ENCODE assay signal across 8 cellular contexts in the genomic region with DNA sequence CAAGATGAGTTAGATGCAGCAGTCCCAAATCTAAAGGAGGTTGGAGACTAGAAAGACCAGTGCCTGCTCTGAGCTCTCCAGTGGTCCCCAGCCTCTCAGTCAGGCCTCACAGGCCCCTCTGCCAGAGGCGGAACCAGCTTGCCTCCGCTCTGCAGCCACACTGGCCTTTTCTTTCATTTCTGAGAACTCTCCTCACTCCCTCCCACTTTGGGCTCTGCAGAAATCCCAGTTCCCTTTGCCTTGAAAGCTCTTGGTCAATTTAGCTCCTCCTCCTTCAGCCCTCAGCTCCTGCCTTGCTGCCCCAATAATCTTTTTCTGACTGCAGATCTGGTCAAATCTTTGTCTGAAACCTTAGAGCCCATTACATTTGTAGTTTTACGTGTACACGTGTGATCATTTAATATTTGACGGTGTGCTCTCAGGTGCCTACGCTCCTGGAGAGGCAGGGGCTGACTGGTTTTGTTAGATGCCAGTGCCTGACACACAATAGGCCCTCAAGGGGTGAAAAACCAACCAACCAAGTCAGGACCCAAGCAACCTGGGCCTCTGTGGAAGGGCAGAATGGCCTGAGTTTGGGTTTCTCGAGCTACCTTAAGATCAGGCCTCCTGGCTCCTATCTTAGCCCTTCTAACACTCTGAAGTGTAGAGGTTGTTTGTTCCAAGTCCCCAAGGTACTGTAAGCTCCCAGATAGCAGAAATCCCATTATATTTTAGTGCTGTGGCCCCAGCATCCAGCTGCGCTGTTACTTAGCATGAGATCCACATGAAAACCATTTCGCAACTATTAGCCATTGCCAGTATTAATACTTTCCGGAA. TPM values are rescaled to one million over a fixed set of nuclear protein-coding genes. Genes with fewer than 3 reads are reported as not detected.
DNase-seq lines count a peak whose midpoint lies in the region; ATAC-seq and TF ChIP-seq lines count a peak whose summit lies in the region.

No MANE protein-coding gene starts in this region.

- H3F3A ChIP-seq in SU-DHL-6 (ENCODE audit: insufficient read depth), result no peaks in the 10 kb centered on the region

- intact Hi-C loops in activated CD4-positive, alpha-beta T cell treated with anti-CD3 and anti-CD28 coated beads for 36 hours (cut with DNase I, micrococcal nuclease), result loop anchor here (1.0 to 5.0 kb wide), 7 partner anchors 66 to 1841 kb away; a partner anchor contains a TSS

- no peaks in the 10 kb centered on the region for H3K9me3 Mint-ChIP-seq in activated CD4-positive, alpha-beta T cell treated with anti-CD3 and anti-CD28 coated beads for 36 hours (ENCODE audit: low read depth)
- no peaks in the 10 kb centered on the region for H3K9me3 Mint-ChIP-seq in neural crest cell

- peaks cover 33% of the 10 kb centered on the region for H3K79me2 ChIP-seq in SU-DHL-6 (ENCODE audit: insufficient read depth, low read length)

- ATAC-seq in activated CD4-positive, alpha-beta T cell treated with anti-CD3 and anti-CD28 coated beads for 36 hours, result no peak

- H3K9ac ChIP-seq in SU-DHL-6 (ENCODE audit: low read length), result no peak overlapping the region

- H3K9me2 ChIP-seq in SU-DHL-6 (replicated peaks; ENCODE audit: insufficient read depth, low read length), result no peaks in the 10 kb centered on the region

- H4K20me1 ChIP-seq in SU-DHL-6 (ENCODE audit: low read depth, low read length), result peaks cover 12% of the 10 kb centered on the region; the same call in 1 of the 2 replicates

- no peaks in the 10 kb centered on the region for H3K9me3 ChIP-seq in SU-DHL-6 (ENCODE audit: insufficient read depth, low read length)

- no peak overlapping the region for H3K4me3 ChIP-seq in SU-DHL-6 (ENCODE audit: insufficient read depth, low read length, poor library complexity, severe bottlenecking)
- peak overlapping the region; percentile 80 for H3K4me3 ChIP-seq in fibroblast of the aortic adventitia (ENCODE audit: low read depth, low read length)

- H3K36me3 Mint-ChIP-seq in activated CD4-positive, alpha-beta T cell treated with anti-CD3 and anti-CD28 coated beads for 36 hours (ENCODE audit: low read depth), result peaks cover 6% of the 10 kb centered on the region
- peaks cover 4% of the 10 kb centered on the region for H3K36me3 Mint-ChIP-seq in neural crest cell (ENCODE audit: low read depth)

- peak overlapping the region; percentile 72 for H3K4me3 Mint-ChIP-seq in activated CD4-positive, alpha-beta T cell treated with anti-CD3 and anti-CD28 coated beads for 36 hours
- H3K4me3 Mint-ChIP-seq in neural crest cell, result peak overlapping the region; percentile 86

- peak overlapping the region; percentile 61 for H3K4me2 ChIP-seq in SU-DHL-6 (ENCODE audit: low read depth, low read length, poor library complexity, severe bottlenecking)

- no peaks in the 10 kb centered on the region for H3K27me3 ChIP-seq in SU-DHL-6 (ENCODE audit: low read length)

- H3K36me3 ChIP-seq in SU-DHL-6 (ENCODE audit: low read length), result no peaks in the 10 kb centered on the region

- H3K27ac Mint-ChIP-seq in activated CD4-positive, alpha-beta T cell treated with anti-CD3 and anti-CD28 coated beads for 36 hours, result no peak overlapping the region
- H3K27ac Mint-ChIP-seq in neural crest cell (ENCODE audit: unreplicated experiment), result peak overlapping the region; percentile 90

- TF ChIP-seq CTCF in SU-DHL-6 (IDR thresholded peaks at IDR 0.05; ENCODE audit: insufficient read depth, low read length, poor library complexity, severe bottlenecking) (no peak), fibroblast of the aortic adventitia (IDR thresholded peaks at IDR 0.05; ENCODE audit: insufficient read depth, low read length) (no peak), neural crest cell (conservative IDR thresholded peaks at IDR 0.05) (no peak)

- DNase-seq in activated CD4-positive, alpha-beta T cell treated with anti-CD3 and anti-CD28 coated beads for 36 hours, result no peak
- DNase-seq in activated CD4-positive, alpha-beta T cell treated with anti-CD3 and anti-CD28 coated beads, Interleukin-2, amount 50 U/mL, for 48 hours, result no peak
- DNase-seq in fibroblast of the aortic adventitia (ENCODE audit: low read depth) (peak; percentile 59), neural crest cell (ENCODE audit: low read depth, low spot score) (peak; percentile 26), DMS153 treated with DMSO at 0.1 percent for 48 hours (lab: John Stamatoyannopoulos, UW; ENCODE audit: unreplicated experiment) (no peak), NCI-H146 (lab: John Stamatoyannopoulos, UW) (no peak)
- DNase-seq in stimulated activated CD4-positive, alpha-beta T cell treated with anti-CD3 and anti-CD28 coated beads, Interleukin-4, amount 100 ng/mL, for 24 hours, result no peak

- POLR2A ChIA-PET in activated CD4-positive, alpha-beta T cell treated with anti-CD3 and anti-CD28 coated beads for 36 hours (lab: Charles Lee), result no interaction called here

- no peak overlapping the region for H3K27ac ChIP-seq in SU-DHL-6 (ENCODE audit: low read depth, low read length)

- H2AFZ ChIP-seq in SU-DHL-6 (ENCODE audit: low read depth, low read length, severe bottlenecking), result no peak overlapping the region

- no peaks in the 10 kb centered on the region for H3K27me3 Mint-ChIP-seq in activated CD4-positive, alpha-beta T cell treated with anti-CD3 and anti-CD28 coated beads for 36 hours
- H3K27me3 Mint-ChIP-seq in neural crest cell (ENCODE audit: low read depth), result no peaks in the 10 kb centered on the region

- peaks cover 25% of the 10 kb centered on the region for H3K4me1 Mint-ChIP-seq in activated CD4-positive, alpha-beta T cell treated with anti-CD3 and anti-CD28 coated beads for 36 hours
- H3K4me1 Mint-ChIP-seq in neural crest cell, result peaks cover 53% of the 10 kb centered on the region

- CTCF ChIA-PET in activated CD4-positive, alpha-beta T cell treated with anti-CD3 and anti-CD28 coated beads for 36 hours (lab: Charles Lee), result interaction anchor here (0.7 to 1.4 kb wide), 5 partner anchors 17 to 1954 kb away, joined by 3 to 4 read pairs (median 3); no protein-coding TSS in a partner anchor

RNA-seq across cellular contexts. Expression of a gene that starts 1.1 kb away (rescaled TPM):
- 10 to 100 TPM; 47.5 to 58.7 TPM for total RNA-seq in activated CD4-positive, alpha-beta T cell treated with anti-CD3 and anti-CD28 coated beads for 36 hours
- 104 and 185 TPM in 2 replicates for total RNA-seq in fibroblast of the aortic adventitia (ENCODE audit: low replicate concordance)
- total RNA-seq in neural crest cell, result 59.1 and 59.2 TPM in 2 replicates

Comparison
In these comparisons a context has a peak if more than half of its experiments do, and no peak if none do; other contexts are left out.
1. DNase-seq: peak in fibroblast of the aortic adventitia (single experiment) and neural crest cell (single experiment); none in activated CD4-positive, alpha-beta T cell treated with anti-CD3 and anti-CD28 coated beads for 36 hours (single experiment), activated CD4-positive, alpha-beta T cell treated with anti-CD3 and anti-CD28 coated beads, Interleukin-2, amount 50 U/mL, for 48 hours (0 of 2), DMS153 treated with DMSO at 0.1 percent for 48 hours (single experiment), stimulated activated CD4-positive, alpha-beta T cell treated with anti-CD3 and anti-CD28 coated beads, Interleukin-4, amount 100 ng/mL, for 24 hours (single experiment) and NCI-H146 (single experiment).